Comparison of ENCODE assay signal across 8 cellular contexts in the genomic region with DNA sequence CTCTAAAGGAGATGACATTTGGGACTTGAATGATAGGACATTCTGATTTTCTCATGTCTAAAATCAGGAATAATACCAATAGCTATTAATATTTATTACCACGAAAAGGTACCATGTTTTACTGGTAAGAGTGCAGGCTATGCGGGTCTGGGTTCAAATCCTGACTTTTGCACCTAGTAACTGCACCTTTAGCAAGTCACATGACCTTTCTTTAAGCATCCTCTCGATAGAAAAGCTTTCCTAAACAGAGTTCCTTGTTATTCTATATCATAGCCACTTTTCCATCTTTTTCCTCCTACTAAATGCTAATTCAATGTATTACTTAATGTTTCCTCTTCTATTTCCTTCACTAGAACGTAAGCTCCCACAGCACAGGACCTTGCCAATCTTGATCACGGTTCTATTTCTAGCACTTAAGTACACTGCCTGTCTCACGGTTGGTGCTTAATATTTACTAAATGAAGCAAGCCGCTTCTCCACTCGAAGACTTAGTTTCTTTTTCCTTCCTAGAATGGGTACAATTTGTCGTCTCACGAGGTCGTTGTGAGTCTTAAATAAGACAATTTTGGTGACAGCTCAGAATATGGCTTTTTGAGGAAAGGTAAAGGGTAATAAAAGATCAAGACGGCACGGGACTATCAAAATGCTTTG. TPM values are rescaled to one million over a fixed set of nuclear protein-coding genes. Genes with fewer than 3 reads are reported as not detected.
DNase-seq lines count a peak whose midpoint lies in the region; ATAC-seq and TF ChIP-seq lines count a peak whose summit lies in the region.

No MANE protein-coding gene starts in this region.

- peak overlapping the region; percentile 84 for H2AFZ ChIP-seq in MM.1S (ENCODE audit: low read length)

- no peaks in the 10 kb centered on the region for H3K9me3 ChIP-seq in CD4-positive, alpha-beta memory T cell (ENCODE audit: control insufficient read depth in 1 of 2, low read length in 2 of 2)
- no peaks in the 10 kb centered on the region for H3K9me3 ChIP-seq in MM.1S (replicated peaks; ENCODE audit: insufficient read depth, low read length)
- H3K9me3 ChIP-seq in mucosa of rectum (ENCODE audit: control insufficient read depth in 2 of 2, low read length in 2 of 2) = no peaks in the 10 kb centered on the region

- peaks cover 21 to 46% of the 10 kb centered on the region in 2 donors for H3K36me3 Mint-ChIP-seq in CD4-positive, alpha-beta memory T cell

- H3K9me3 Mint-ChIP-seq in CD4-positive, alpha-beta memory T cell = no peaks in the 10 kb centered on the region

- no peak for DNase-seq in CD4-positive, alpha-beta memory T cell
- DNase-seq in MM.1S (peak; percentile 24), choroid plexus epithelial cell (ENCODE audit: low read depth) (peak; percentile 40), GF-D8 (lab: John Stamatoyannopoulos, UW) (no peak)
- DNase-seq in activated CD4-positive, alpha-beta T cell treated with anti-CD3 and anti-CD28 coated beads for 48 hours = no peak

- H3K27me3 Mint-ChIP-seq in CD4-positive, alpha-beta memory T cell = no peaks in the 10 kb centered on the region

- ATAC-seq in GM18505 (IDR thresholded peaks at IDR 0.05; ENCODE audit: unreplicated experiment) (no peak), GM21529 (IDR thresholded peaks at IDR 0.05; ENCODE audit: unreplicated experiment) (no peak)

- TF ChIP-seq CTCF in MM.1S (IDR thresholded peaks at IDR 0.05; ENCODE audit: low read length) = no peak
- TF ChIP-seq CTCF in choroid plexus epithelial cell (conservative IDR thresholded peaks at IDR 0.05; ENCODE audit: low read depth, low read length) = no peak

- H3K9ac ChIP-seq in MM.1S (ENCODE audit: low read length) (peak overlapping the region; percentile 95), mucosa of rectum (ENCODE audit: low read depth in 1 of 2, low read length in 2 of 2) (peak overlapping the region; percentile 89 to 96)

- peaks cover 50% of the 10 kb centered on the region for H3K4me1 ChIP-seq in CD4-positive, alpha-beta memory T cell (ENCODE audit: insufficient read depth, low read length)
- peaks cover 14% of the 10 kb centered on the region; the same call in 1 of the 2 replicates for H3K4me1 ChIP-seq in MM.1S (ENCODE audit: low read length)
- H3K4me1 ChIP-seq in mucosa of rectum (ENCODE audit: control insufficient read depth in 2 of 2, insufficient read depth in 2 of 2, low read length in 2 of 2) = peaks cover 20 to 26% of the 10 kb centered on the region in 2 donors

- peaks cover 9% of the 10 kb centered on the region for H3K36me3 ChIP-seq in CD4-positive, alpha-beta memory T cell (ENCODE audit: insufficient read depth, low read length)
- H3K36me3 ChIP-seq in MM.1S (replicated peaks; ENCODE audit: insufficient read depth, low read length) (no peaks in the 10 kb centered on the region; the same call in 1 of the 2 replicates), mucosa of rectum (ENCODE audit: control insufficient read depth in 2 of 2, insufficient read depth in 2 of 2, low read length in 2 of 2) (peaks cover 18 to 21% of the 10 kb centered on the region in 2 donors)

- no peaks in the 10 kb centered on the region for H4K20me1 ChIP-seq in MM.1S (ENCODE audit: insufficient read depth, low read length)

- peak overlapping the region; percentile 90 to 99 (median 98) for H3K4me3 Mint-ChIP-seq in CD4-positive, alpha-beta memory T cell

- peaks cover 73% of the 10 kb centered on the region for H3K79me2 ChIP-seq in MM.1S (ENCODE audit: low read length)

- H3K27ac Mint-ChIP-seq in CD4-positive, alpha-beta memory T cell = peak overlapping the region; percentile 94 to 100 (median 100)

- POLR2A ChIA-PET in CD4-positive, alpha-beta memory T cell (lab: Charles Lee; ENCODE audit: partially characterized antibody) = interaction anchor here (1.1 to 2.1 kb wide), 4 partner anchors 9 to 172 kb away, joined by 3 to 6 read pairs (median 4); no protein-coding TSS in a partner anchor

- intact Hi-C loops in CD4-positive, alpha-beta memory T cell (cut with micrococcal nuclease) = loop anchor here (1.0 to 10.0 kb wide), 3 partner anchors 105 to 561 kb away; a partner anchor contains a TSS

- CTCF ChIA-PET in CD4-positive, alpha-beta memory T cell (lab: Charles Lee; ENCODE audit: partially characterized antibody) = interaction anchor here (0.5 to 1.6 kb wide), 5 partner anchors 10 to 693 kb away, joined by 3 read pairs; no protein-coding TSS in a partner anchor

- H3K4me1 Mint-ChIP-seq in CD4-positive, alpha-beta memory T cell = peaks cover 34 to 68% (median 49%) of the 10 kb centered on the region in 4 donors

- H3F3A ChIP-seq in MM.1S (ENCODE audit: insufficient read depth, low read length) = peaks cover 10% of the 10 kb centered on the region; the same call in 1 of the 2 replicates

- H3K27ac ChIP-seq in CD4-positive, alpha-beta memory T cell (ENCODE audit: low read depth, low read length) = peak overlapping the region; percentile 97
- H3K27ac ChIP-seq in MM.1S (ENCODE audit: low read length) (peak overlapping the region; percentile 91), mucosa of rectum (ENCODE audit: low read depth in 2 of 2, low read length in 2 of 2) (peak overlapping the region; percentile 96 to 97)

- peak overlapping the region; percentile 93 to 94 for H3K4me3 ChIP-seq in CD4-positive, alpha-beta memory T cell (ENCODE audit: low read length in 2 of 2)
- peak overlapping the region; percentile 92 for H3K4me3 ChIP-seq in MM.1S (ENCODE audit: low read length)
- H3K4me3 ChIP-seq in choroid plexus epithelial cell (ENCODE audit: low read depth, low read length) = peak overlapping the region; percentile 96
- H3K4me3 ChIP-seq in mucosa of rectum (ENCODE audit: low read length in 2 of 2) = peak overlapping the region; percentile 91 to 98

- TF ChIP-seq POLR2A in GM18505 (IDR thresholded peaks at IDR 0.05; ENCODE audit: borderline replicate concordance, extremely low read depth, insufficient read depth, insufficient read length) = no peak

- peak overlapping the region; percentile 92 for H3K4me2 ChIP-seq in MM.1S (ENCODE audit: low read depth, low read length)

- H3K9me2 ChIP-seq in MM.1S (replicated peaks; ENCODE audit: insufficient read depth, low read length) = no peaks in the 10 kb centered on the region

- no peaks in the 10 kb centered on the region for H3K27me3 ChIP-seq in CD4-positive, alpha-beta memory T cell (ENCODE audit: insufficient read depth, low read length)
- H3K27me3 ChIP-seq in MM.1S (replicated peaks; ENCODE audit: insufficient read depth, low read length) (no peaks in the 10 kb centered on the region), mucosa of rectum (ENCODE audit: control insufficient read depth in 2 of 2, insufficient read depth in 2 of 2, low read length in 2 of 2) (no peaks in the 10 kb centered on the region)

RNA-seq across cellular contexts. Expression of a gene that starts 0.8 kb away (rescaled TPM):
- total RNA-seq in CD4-positive, alpha-beta memory T cell = 10 to 100 TPM; 21.3 to 21.4 TPM
- 10 to 100 TPM; 15.4 to 23.8 TPM for polyA plus RNA-seq in CD4-positive, alpha-beta memory T cell

RNA-seq across cellular contexts. Expression of a gene that starts 0.9 kb away (rescaled TPM):
- 10 to 100 TPM; 26.8 to 27.3 TPM for total RNA-seq in CD4-positive, alpha-beta memory T cell
- polyA plus RNA-seq in CD4-positive, alpha-beta memory T cell = 10 to 100 TPM; 15.6 to 18.1 TPM

RNA-seq across cellular contexts. Expression of a gene that starts 35.1 kb away (rescaled TPM):
- not detected for total RNA-seq in CD4-positive, alpha-beta memory T cell
- polyA plus RNA-seq in CD4-positive, alpha-beta memory T cell = not detected

Comparison
In these comparisons a context has a peak if more than half of its experiments do, and no peak if none do; other contexts are left out.
1. DNase-seq: peak in MM.1S (single experiment) and choroid plexus epithelial cell (single experiment); none in CD4-positive, alpha-beta memory T cell (0 of 5), GF-D8 (single experiment) and activated CD4-positive, alpha-beta T cell treated with anti-CD3 and anti-CD28 coated beads for 48 hours (single experiment).
2. Peak in every context shown above with its lines, with median percentiles within 50 percentile points of each other: H3K27ac ChIP-seq and H3K4me3 ChIP-seq.